8 cellular contexts compared by ENCODE assay signal in the genomic region with DNA sequence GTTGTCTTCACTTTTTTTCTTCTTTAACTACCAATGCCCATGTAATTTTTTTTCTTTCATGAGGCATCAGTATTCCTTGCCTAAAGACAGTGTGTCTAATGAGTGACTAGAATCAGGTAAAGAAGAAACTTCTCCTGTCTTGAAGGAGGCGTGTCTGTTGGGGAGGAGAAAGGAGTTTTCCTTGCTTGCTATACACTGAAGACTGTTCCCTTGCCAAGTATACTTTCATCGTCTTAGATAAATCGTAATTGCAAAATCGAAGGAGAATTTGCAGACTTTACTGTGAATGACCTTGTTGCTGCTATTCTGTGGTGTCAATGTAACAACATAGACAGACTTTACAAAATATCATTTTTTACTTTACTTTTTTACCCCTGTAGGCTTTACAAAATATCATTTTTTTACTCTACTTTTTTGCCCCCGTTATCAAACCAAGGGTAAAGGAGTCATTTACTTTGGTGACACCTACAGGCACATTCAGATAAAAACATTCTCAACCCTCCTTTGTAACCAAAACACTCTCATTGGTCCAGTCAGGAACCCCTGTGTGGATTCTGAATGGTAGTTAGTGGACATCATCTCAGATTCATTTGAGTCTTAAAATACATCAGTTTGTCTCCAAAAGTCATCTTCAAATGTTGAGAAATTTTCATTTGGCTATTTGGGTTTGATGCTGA.
DNase-seq lines count a peak whose midpoint lies in the region; ATAC-seq, FAIRE-seq and TF ChIP-seq lines count a peak whose summit lies in the region.

No MANE protein-coding gene starts in this region.

- H3K9me3 ChIP-seq in skeletal muscle satellite cell (replicated peaks; ENCODE audit: low read length) (no peaks in the 10 kb centered on the region), gastrocnemius medialis (no peaks in the 10 kb centered on the region)

- H3K4me1 ChIP-seq in skeletal muscle satellite cell (ENCODE audit: control insufficient read depth, insufficient read depth, low read length), result peaks cover 61% of the 10 kb centered on the region
- no peaks in the 10 kb centered on the region for H3K4me1 ChIP-seq in gastrocnemius medialis

- H3K4me2 ChIP-seq in skeletal muscle satellite cell (ENCODE audit: low read length), result no peak overlapping the region

- no peak for FAIRE-seq in bronchial epithelial cell (lab: Jason Lieb, UNC)

- TF ChIP-seq POLR2A in gastrocnemius medialis (IDR thresholded peaks at IDR 0.05), result no peak

- in situ Hi-C loops in ACHN (cut with HindIII; ENCODE audit: low pct_ligation_motif_present, low pct_unique_long_range_greater_than_20kb, low sequenced_read_pairs) (no loop called here), gastrocnemius medialis (cut with MboI; ENCODE audit: low sequenced_read_pairs in 4 of 4) (no loop called here)

- peak overlapping the region; percentile 35 for H3K9ac ChIP-seq in skeletal muscle satellite cell (ENCODE audit: low read depth, low read length)

- DNase-seq in ACHN (peak; percentile 72), bronchial epithelial cell (ENCODE audit: low read depth) (peak; percentile 40), gastrocnemius medialis (no peak)
- DNase-seq in activated CD4-positive, CD25-positive, alpha-beta regulatory T cell treated with anti-CD3 and anti-CD28 coated beads, Interleukin-2, amount 50 U/mL, for 72 hours, result no peak

- peak; percentile 14 for TF ChIP-seq CTCF in bronchial epithelial cell (IDR thresholded peaks at IDR 0.05; ENCODE audit: insufficient read depth, low read length, severe bottlenecking)
- TF ChIP-seq CTCF in gastrocnemius medialis (IDR thresholded peaks at IDR 0.05 in 4 of 5, conservative IDR thresholded peaks at IDR 0.05 in 1 of 5), result no peak

- intact Hi-C loops in gastrocnemius medialis (cut with DNase I; ENCODE audit: low total_unique reads), result loop anchor here (10.0 kb wide), 1 partner anchor 546 kb away; no protein-coding TSS in a partner anchor

- no peak overlapping the region for H3K4me3 ChIP-seq in bronchial epithelial cell (ENCODE audit: low read depth, low read length)
- no peak overlapping the region for H3K4me3 ChIP-seq in skeletal muscle satellite cell (ENCODE audit: low read length)
- H3K4me3 ChIP-seq in gastrocnemius medialis, result no peak overlapping the region

- no peaks in the 10 kb centered on the region for H3K27me3 ChIP-seq in bronchial epithelial cell (ENCODE audit: control insufficient read depth, insufficient read depth, low read length)
- no peaks in the 10 kb centered on the region for H3K27me3 ChIP-seq in skeletal muscle satellite cell (ENCODE audit: control insufficient read depth, insufficient read depth, low read length)
- no peaks in the 10 kb centered on the region for H3K27me3 ChIP-seq in gastrocnemius medialis

- ATAC-seq in GM18868 (IDR thresholded peaks at IDR 0.05; ENCODE audit: unreplicated experiment), result peak; percentile 71
- ATAC-seq in HG03565 (IDR thresholded peaks at IDR 0.05; ENCODE audit: unreplicated experiment), result peak; percentile 82
- ATAC-seq in gastrocnemius medialis, result no peak
- no peak for ATAC-seq in GM21515 (IDR thresholded peaks at IDR 0.05; ENCODE audit: unreplicated experiment)

- H3K27ac ChIP-seq in gastrocnemius medialis, result no peak overlapping the region

- H3K36me3 ChIP-seq in bronchial epithelial cell (ENCODE audit: control insufficient read depth, insufficient read depth, low read length), result no peaks in the 10 kb centered on the region
- no peaks in the 10 kb centered on the region for H3K36me3 ChIP-seq in skeletal muscle satellite cell (ENCODE audit: insufficient read depth, low read length)
- H3K36me3 ChIP-seq in gastrocnemius medialis, result no peaks in the 10 kb centered on the region

Comparison
In these comparisons a context has a peak if more than half of its experiments do, and no peak if none do; other contexts are left out.
1. DNase-seq: peak in ACHN (single experiment) and bronchial epithelial cell (single experiment); none in activated CD4-positive, CD25-positive, alpha-beta regulatory T cell treated with anti-CD3 and anti-CD28 coated beads, Interleukin-2, amount 50 U/mL, for 72 hours (single experiment) and gastrocnemius medialis (0 of 2).
2. ATAC-seq: peak in GM18868 (single experiment) and HG03565 (single experiment); none in gastrocnemius medialis (0 of 2) and GM21515 (single experiment).